ENCODE assay signal across 1 cellular context in genomic region chr18:22223263-22223960, GRCh38.
TF ChIP-seq lines count a peak whose summit lies in the region.

No MANE protein-coding gene starts in this region.

TF ChIP-seq in SK-N-SH treated with all-trans-retinoic acid at 6 μM for 48 hours, 23 proteins besides CTCF, POLR2A, EP300 and RAD21 (continued from another document):
- TF ChIP-seq POU6F1 (CRISPR knock-in tag; IDR thresholded peaks at IDR 0.05; ENCODE audit: borderline replicate concordance, low read depth) = no peak
- TF ChIP-seq ZNF70 (CRISPR knock-in tag; IDR thresholded peaks at IDR 0.05) = no peak
- no peak for TF ChIP-seq ESRRG (CRISPR knock-in tag; IDR thresholded peaks at IDR 0.05)
- TF ChIP-seq PPARA (CRISPR knock-in tag; IDR thresholded peaks at IDR 0.05; ENCODE audit: borderline replicate concordance) = no peak
- TF ChIP-seq ISL1 (CRISPR knock-in tag; IDR thresholded peaks at IDR 0.05) = no peak
- no peak for TF ChIP-seq PATZ1 (CRISPR knock-in tag; IDR thresholded peaks at IDR 0.05; ENCODE audit: borderline replicate concordance)
TF ChIP-seq in SK-N-SH treated with all-trans-retinoic acid at 6 μM for 48 hours: peak in this region for 0.
